Comparison of ENCODE assay signal across 26 cellular contexts in the genomic region with DNA sequence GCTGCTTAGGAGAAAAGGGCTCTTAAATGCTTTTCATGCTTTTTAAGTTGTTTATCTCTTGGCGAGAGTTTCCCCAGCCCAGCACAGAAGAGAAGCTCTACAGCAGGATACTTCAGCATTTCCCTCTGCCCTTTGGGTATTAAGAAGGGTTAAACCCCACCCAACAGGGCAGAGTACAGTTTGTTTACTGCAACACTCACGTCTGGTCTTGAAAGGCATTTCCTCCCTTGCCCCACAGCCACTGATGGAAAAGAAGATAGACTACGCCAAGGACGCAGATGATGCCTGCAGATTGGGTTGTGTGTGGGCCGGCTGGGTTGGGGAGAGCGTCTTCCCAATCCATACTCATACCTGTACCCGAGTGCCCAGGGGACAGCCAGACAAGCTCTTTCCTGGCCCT.
A peak's percentile ranks its signal among the peaks of the same experiment; 100 is the strongest.
DNase-seq lines count a peak whose midpoint lies in the region; ATAC-seq, FAIRE-seq and TF ChIP-seq lines count a peak whose summit lies in the region.
"Had no signal": no experiment of that assay in that cellular context is flagged by ENCODE, and none has a peak within 500 bp of the region (broad histone marks: within the 10 kb centered on the region; RNA-seq: fewer than 3 reads in every experiment).

No MANE protein-coding gene starts in this region.

- peak overlapping the region; percentile 71; the same call in 1 of the 2 replicates for H2AK5ac ChIP-seq in H1 (ENCODE audit: low read depth, low read length)

- H3K9me3 ChIP-seq in H1 (ENCODE audit: insufficient read depth in 2 of 2, low read depth in 1 of 2, low read length in 1 of 2) = peaks cover under 1 to 5% of the 10 kb centered on the region in 2 experiments; a peak in 3 of 4 replicates
- H3K9me3 ChIP-seq in naive thymus-derived CD4-positive, alpha-beta T cell (ENCODE audit: control insufficient read depth in 2 of 3, low read length in 3 of 3) = peaks cover 0 to 3% (median 0%) of the 10 kb centered on the region in 3 experiments

- H2BK15ac ChIP-seq in H1 (ENCODE audit: low read length) = peak overlapping the region; percentile 54; the same call in 1 of the 2 replicates

- peaks cover 1 to 11% (median 5%) of the 10 kb centered on the region in 4 experiments; a peak in 6 of 7 replicates for H3K4me1 ChIP-seq in H1 (replicated peaks in 1 of 4; ENCODE audit: control insufficient read depth in 3 of 4, insufficient read depth in 4 of 4, low read length in 3 of 4)
- no peaks in the 10 kb centered on the region for H3K4me1 ChIP-seq in naive thymus-derived CD4-positive, alpha-beta T cell (ENCODE audit: control insufficient read depth in 2 of 2, insufficient read depth in 2 of 2, low read length in 2 of 2)

- H2BK5ac ChIP-seq in H1 (ENCODE audit: low read depth, low read length) = peak overlapping the region; percentile 48; the same call in 1 of the 2 replicates

- H3K27ac Mint-ChIP-seq in naive thymus-derived CD4-positive, alpha-beta T cell = no peak overlapping the region
- H3K27ac Mint-ChIP-seq in Calu3 (ENCODE audit: unreplicated experiment) = no peak overlapping the region
- H3K27ac Mint-ChIP-seq: B cell; CD14-positive monocyte; CD8-positive, alpha-beta memory T cell had no signal

- no peak overlapping the region for H2BK120ac ChIP-seq in H1 (replicated peaks; ENCODE audit: low read depth, low read length)

- peaks cover 0 to 11% (median 6%) of the 10 kb centered on the region in 11 donors for H3K9me3 Mint-ChIP-seq in naive thymus-derived CD4-positive, alpha-beta T cell
- no peaks in the 10 kb centered on the region for H3K9me3 Mint-ChIP-seq in Calu3 (ENCODE audit: low read depth, unreplicated experiment)

- H3K4me1 Mint-ChIP-seq in naive thymus-derived CD4-positive, alpha-beta T cell = peaks cover 0 to 1% (median 0%) of the 10 kb centered on the region in 7 donors
- H3K4me1 Mint-ChIP-seq in Calu3 (ENCODE audit: low read depth, unreplicated experiment) = peaks cover 6% of the 10 kb centered on the region
- H3K4me1 Mint-ChIP-seq: B cell; CD8-positive, alpha-beta memory T cell had no signal

- no peaks in the 10 kb centered on the region for H3K27me3 ChIP-seq in H1 (replicated peaks in 1 of 4; ENCODE audit: control insufficient read depth in 3 of 4, extremely low read depth in 1 of 4, insufficient read depth in 3 of 4, low read length in 3 of 4)
- no peaks in the 10 kb centered on the region for H3K27me3 ChIP-seq in naive thymus-derived CD4-positive, alpha-beta T cell (ENCODE audit: control insufficient read depth in 2 of 2, insufficient read depth in 2 of 2, low read length in 2 of 2)

- 81% methylated on average over 7 of the region's 7 CpGs; no CpG with 5 or more reads in 1 of the 2 experiments for WGBS in H1 (ENCODE audit: extremely low coverage in 1 of 2, insufficient coverage in 1 of 2, insufficient read length in 1 of 2, insufficient replicate concordance in 2 of 2, low coverage in 1 of 2, low lambda C conversion rate in 2 of 2, missing lambda C conversion rate in 1 of 2), 2 experiments

- no peak for TF ChIP-seq POLR2A in H1 (IDR thresholded peaks at IDR 0.05; ENCODE audit: control extremely low read depth in 1 of 2, low read depth in 2 of 2, low read length in 2 of 2)

- no peak overlapping the region for H3K9ac ChIP-seq in H1 (replicated peaks in 1 of 4; ENCODE audit: extremely low read depth in 1 of 4, low read depth in 3 of 4, low read length in 3 of 4)

- BruUV-seq in Calu3 (replicated peaks; lab: Mats Ljungman, UMichigan) = no TSS peak

- H2BK12ac ChIP-seq in H1 (ENCODE audit: low read depth, low read length) = peak overlapping the region; percentile 86

- intact Hi-C loops in naive thymus-derived CD4-positive, alpha-beta T cell (cut with micrococcal nuclease) = no loop called here
- intact Hi-C loops in Calu3 (cut with micrococcal nuclease; ENCODE audit: unreplicated experiment) = no loop called here

- H2AFZ ChIP-seq in H1 (ENCODE audit: low read length) = peak overlapping the region; percentile 65; the same call in 1 of the 2 replicates

- H4K8ac ChIP-seq in H1 (ENCODE audit: extremely low read depth, insufficient read depth, low read length) = no peak overlapping the region

- H3K14ac ChIP-seq in H1 (ENCODE audit: insufficient read length) = no peak overlapping the region

- CTCF ChIA-PET in H1 (lab: Charles Lee; ENCODE audit: partially characterized antibody) (interaction anchor here (0.6 to 2.6 kb wide), 6 partner anchors 18 to 537 kb away, joined by 3 to 8 read pairs (median 4); no protein-coding TSS in a partner anchor), Calu3 (lab: Charles Lee) (no interaction called here)
- CTCF ChIA-PET in naive thymus-derived CD4-positive, alpha-beta T cell (lab: Charles Lee) = no interaction called here

- H3K79me1 ChIP-seq in H1 (ENCODE audit: low read depth, low read length) = no peaks in the 10 kb centered on the region

- no peak overlapping the region for H3K18ac ChIP-seq in H1 (ENCODE audit: extremely low read depth, low read length)

- no peak overlapping the region for H3K4me3 ChIP-seq in H1 (ENCODE audit: extremely low read depth in 1 of 4, insufficient read depth in 2 of 4, low read depth in 3 of 4, low read length in 4 of 4)
- H3K4me3 ChIP-seq in naive thymus-derived CD4-positive, alpha-beta T cell (ENCODE audit: low read length) = no peak overlapping the region
- H3K4me3 ChIP-seq: K562, SK-N-MC had no signal

- no peak overlapping the region for H3K27ac ChIP-seq in H1 (ENCODE audit: low read depth, low read length)
- no peak overlapping the region for H3K27ac ChIP-seq in naive thymus-derived CD4-positive, alpha-beta T cell (ENCODE audit: low read depth, low read length)
- H3K27ac ChIP-seq: 22Rv1, SK-N-MC had no signal

- H3K4ac ChIP-seq in H1 (replicated peaks; ENCODE audit: insufficient read length, low read depth, low read length) = no peak overlapping the region

- TF ChIP-seq EP300 in H1 (IDR thresholded peaks at IDR 0.05; ENCODE audit: borderline replicate concordance in 1 of 2, low read depth in 2 of 2, low read length in 2 of 2) = no peak

- DNase-seq in DMS79 treated with DMSO at 0.1 percent for 48 hours (lab: John Stamatoyannopoulos, UW) (peak; percentile 10), DMS79 (lab: John Stamatoyannopoulos, UW) (no peak), H1 (ENCODE audit: low read depth in 1 of 2, low spot score in 2 of 2) (no peak), Calu3 (no peak)
- no peak for DNase-seq in naive thymus-derived CD4-positive, alpha-beta T cell
- DNase-seq: CD8-positive, alpha-beta memory T cell; DMS153; HCEC 1CT; Kasumi-1; MV-4-11; NCI-H1105; NCI-H1436 treated with DMSO at 0.1 percent for 48 hours; NCI-H187 treated with DMSO at 0.1 percent for 48 hours; NCI-H2107; NCI-H524; NCI-H774; SIG-M5 had no signal

- no peak overlapping the region for H4K5ac ChIP-seq in H1 (ENCODE audit: insufficient read length, low read depth, low read length)

- no peak for TF ChIP-seq RAD21 in H1 (IDR thresholded peaks at IDR 0.05 in 1 of 2, conservative IDR thresholded peaks at IDR 0.05 in 1 of 2; ENCODE audit: low read depth in 2 of 2, low read length in 2 of 2)

- H3K27me3 Mint-ChIP-seq in naive thymus-derived CD4-positive, alpha-beta T cell = peaks cover 7 to 51% (median 25%) of the 10 kb centered on the region in 5 donors
- H3K27me3 Mint-ChIP-seq in Calu3 (ENCODE audit: unreplicated experiment) = no peaks in the 10 kb centered on the region

- no peak for FAIRE-seq in H1 (lab: Jason Lieb, UNC)
- FAIRE-seq: G401.6, K562, RCC 7860 had no signal

- TF ChIP-seq CTCF in H1 (IDR thresholded peaks at IDR 0.05; ENCODE audit: control extremely low read depth in 1 of 3, insufficient read depth in 1 of 3, low read depth in 1 of 3, low read length in 3 of 3) = no peak
- TF ChIP-seq CTCF in Calu3 (IDR thresholded peaks at IDR 0.05; ENCODE audit: unreplicated experiment) = no peak

- POLR2A ChIA-PET in H1 (lab: Charles Lee; ENCODE audit: partially characterized antibody) = interaction anchor here (0.6 to 1.4 kb wide), 3 partner anchors 11 to 95 kb away, joined by 3 to 4 read pairs (median 4); no protein-coding TSS in a partner anchor
- POLR2A ChIA-PET in naive thymus-derived CD4-positive, alpha-beta T cell (lab: Charles Lee) = no interaction called here

- H3K36me3 ChIP-seq in H1 (ENCODE audit: control insufficient read depth in 2 of 4, insufficient read depth in 4 of 4, low read length in 3 of 4) = no peaks in the 10 kb centered on the region; a peak in 1 of 8 replicates
- H3K36me3 ChIP-seq in naive thymus-derived CD4-positive, alpha-beta T cell (ENCODE audit: control insufficient read depth in 2 of 3, insufficient read depth in 3 of 3, low read length in 3 of 3) = no peaks in the 10 kb centered on the region

- no peak overlapping the region for H3K4me3 Mint-ChIP-seq in naive thymus-derived CD4-positive, alpha-beta T cell
- no peak overlapping the region for H3K4me3 Mint-ChIP-seq in Calu3 (ENCODE audit: low read depth, unreplicated experiment)
- H3K4me3 Mint-ChIP-seq: B cell; CD14-positive monocyte; CD8-positive, alpha-beta memory T cell had no signal

- no peaks in the 10 kb centered on the region for H3K79me2 ChIP-seq in H1 (ENCODE audit: control insufficient read depth in 1 of 2, insufficient read depth in 2 of 2, low read length in 2 of 2)

- no peaks in the 10 kb centered on the region; the same call in 1 of the 2 replicates for H3K23me2 ChIP-seq in H1 (ENCODE audit: low read depth, low read length)

- peak; percentile 36 for ATAC-seq in naive thymus-derived CD4-positive, alpha-beta T cell
- ATAC-seq in HG03354 (IDR thresholded peaks at IDR 0.05; ENCODE audit: poor library complexity, severe bottlenecking, unreplicated experiment) (no peak), HG03520 (IDR thresholded peaks at IDR 0.05; ENCODE audit: unreplicated experiment) (no peak)
- ATAC-seq: K562 had no signal

- H3K56ac ChIP-seq in H1 (replicated peaks; ENCODE audit: insufficient read length, low read depth, low read length) = no peak overlapping the region

- no peak overlapping the region for H3K4me2 ChIP-seq in H1 (ENCODE audit: insufficient read depth in 1 of 2, low read depth in 2 of 2, low read length in 2 of 2)

- H4K91ac ChIP-seq in H1 (replicated peaks; ENCODE audit: insufficient read length, low read length) = peak overlapping the region; percentile 27

- peak overlapping the region; percentile 24; the same call in 1 of the 2 replicates for H2BK20ac ChIP-seq in H1 (ENCODE audit: low read length)

- H4K20me1 ChIP-seq in H1 (replicated peaks in 1 of 2; ENCODE audit: control insufficient read depth in 1 of 2, insufficient read depth in 2 of 2, low read length in 2 of 2) = no peaks in the 10 kb centered on the region

- no peaks in the 10 kb centered on the region for H3K36me3 Mint-ChIP-seq in naive thymus-derived CD4-positive, alpha-beta T cell
- H3K36me3 Mint-ChIP-seq in Calu3 (ENCODE audit: insufficient read depth, unreplicated experiment) = no peaks in the 10 kb centered on the region
- H3K36me3 Mint-ChIP-seq: CD14-positive monocyte; CD8-positive, alpha-beta memory T cell had no signal

- H3K23ac ChIP-seq in H1 (ENCODE audit: insufficient read length) = no peak overlapping the region

TF ChIP-seq in H1, 55 proteins besides CTCF, POLR2A, EP300 and RAD21 (continues in another document):
- no peak for TF ChIP-seq BRCA1 (IDR thresholded peaks at IDR 0.05; ENCODE audit: low read depth, low read length)
- no peak for TF ChIP-seq TBP (IDR thresholded peaks at IDR 0.05; ENCODE audit: low read depth, low read length)
